23 cellular contexts compared by ENCODE assay signal in the genomic region with DNA sequence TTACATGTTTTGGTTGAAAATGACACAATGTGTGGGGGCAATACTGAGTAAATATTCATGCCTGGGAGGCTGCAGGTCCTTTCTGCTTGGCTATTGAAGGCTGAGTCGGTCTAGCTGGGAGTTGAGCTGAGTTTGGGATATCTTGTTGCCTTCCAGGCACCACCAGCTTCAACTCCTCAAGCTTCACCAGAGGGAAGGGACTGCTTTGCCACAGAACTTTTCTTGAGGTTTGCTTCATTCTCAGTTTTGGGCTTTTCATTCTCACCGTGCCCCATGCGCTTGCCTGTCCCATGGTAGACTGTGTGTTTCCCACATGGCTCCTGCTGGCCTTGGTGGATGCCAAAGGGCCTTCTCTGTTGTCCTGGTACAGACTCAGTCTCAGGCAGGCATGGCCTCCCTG.
DNase-seq lines count a peak whose midpoint lies in the region; ATAC-seq and TF ChIP-seq lines count a peak whose summit lies in the region.
"Had no signal": no experiment of that assay in that cellular context is flagged by ENCODE, and none has a peak within 500 bp of the region (broad histone marks: within the 10 kb centered on the region; RNA-seq: fewer than 3 reads in every experiment).

No MANE protein-coding gene starts in this region.

- no peak overlapping the region for H3K27ac Mint-ChIP-seq in chondrocyte (ENCODE audit: unreplicated experiment)
- H3K27ac Mint-ChIP-seq: B cell; CD4-positive, alpha-beta T cell; CD8-positive, alpha-beta T cell had no signal

- H3K36me3 Mint-ChIP-seq in chondrocyte (ENCODE audit: low read depth): peaks cover 3% of the 10 kb centered on the region
- H3K36me3 Mint-ChIP-seq: CD8-positive, alpha-beta T cell had no signal

- no peak overlapping the region for H3K4me3 Mint-ChIP-seq in chondrocyte (ENCODE audit: unreplicated experiment)
- H3K4me3 Mint-ChIP-seq: B cell; CD4-positive, alpha-beta T cell; CD8-positive, alpha-beta T cell had no signal

- no peaks in the 10 kb centered on the region for H3K36me3 ChIP-seq in psoas muscle (ENCODE audit: insufficient read depth in 1 of 2, low read depth in 1 of 2)
- H3K36me3 ChIP-seq: BLaER1 treated with 17β-estradiol and CSF1 and Interleukin-3, amounts not matched to agents 10 nM and 100 nM had no signal

- H3K4me1 Mint-ChIP-seq in chondrocyte (ENCODE audit: low read depth): no peaks in the 10 kb centered on the region
- H3K4me1 Mint-ChIP-seq: B cell had no signal

- H3K27me3 Mint-ChIP-seq in chondrocyte (ENCODE audit: low read depth): peaks cover 14% of the 10 kb centered on the region
- H3K27me3 Mint-ChIP-seq: B cell had no signal

- no peak overlapping the region for H3K4me3 ChIP-seq in psoas muscle
- H3K4me3 ChIP-seq: A549; BLaER1 treated with 17β-estradiol and CSF1 and Interleukin-3, amounts not matched to agents 10 nM and 100 nM; GM12878 had no signal

- no peak for ATAC-seq in Right ventricle myocardium superior (ENCODE audit: poor library complexity)
- ATAC-seq in psoas muscle: no peak
- ATAC-seq: A549; CD8-positive, alpha-beta T cell; GM12878 had no signal

- DNase-seq in cardiac septum (ENCODE audit: low spot score) (peak; percentile 57), Right ventricle myocardium superior (no peak), chondrocyte (ENCODE audit: low spot score) (peak; percentile 28), islet precursor cell (peak; percentile 31), psoas muscle (no peak), NCI-H1417 (lab: John Stamatoyannopoulos, UW) (no peak)
- DNase-seq: AML-193; Caco-2; CD4-positive, alpha-beta T cell; CD8-positive, alpha-beta T cell; DMS 273 treated with DMSO at 0.1 percent for 48 hours; DMS153; DMS53; DMS79; DND-41; EL; GDM1 had no signal

- no peaks in the 10 kb centered on the region for H3K9me3 ChIP-seq in psoas muscle
- H3K9me3 ChIP-seq: A549 had no signal

- H3K9me3 Mint-ChIP-seq in chondrocyte (ENCODE audit: low read depth): peaks cover 16% of the 10 kb centered on the region

- no peak overlapping the region for H3K27ac ChIP-seq in psoas muscle
- H3K27ac ChIP-seq: 22Rv1; A549; BLaER1 treated with 17β-estradiol and CSF1 and Interleukin-3, amounts not matched to agents 10 nM and 100 nM; C4-2B had no signal

- no peaks in the 10 kb centered on the region for H3K27me3 ChIP-seq in psoas muscle (ENCODE audit: insufficient read depth in 3 of 3, low read length in 2 of 3)
- H3K27me3 ChIP-seq: BLaER1 treated with 17β-estradiol and CSF1 and Interleukin-3, amounts not matched to agents 10 nM and 100 nM had no signal

- H3K4me1 ChIP-seq in psoas muscle: no peaks in the 10 kb centered on the region
- H3K4me1 ChIP-seq: A549; BLaER1 treated with 17β-estradiol and CSF1 and Interleukin-3, amounts not matched to agents 10 nM and 100 nM; Caco-2 had no signal

- TF ChIP-seq CTCF in chondrocyte (IDR thresholded peaks at IDR 0.05) (no peak), psoas muscle (IDR thresholded peaks at IDR 0.05) (no peak)

- 86 to 90% (median 89%) methylated on average over 3 of the region's 3 CpGs for WGBS in psoas muscle, 3 donors

- intact Hi-C loops in cardiac septum (cut with DNase I): no loop called here
- intact Hi-C loops in Right ventricle myocardium superior (cut with DNase I): no loop called here
- intact Hi-C loops in psoas muscle (cut with DNase I): no loop called here

Comparison
In these comparisons a context has a peak if more than half of its experiments do, and no peak if none do; other contexts are left out.
1. DNase-seq: peak in cardiac septum (single experiment), chondrocyte (single experiment) and islet precursor cell (single experiment); none in Right ventricle myocardium superior (single experiment), psoas muscle (0 of 2) and NCI-H1417 (0 of 3).